In genomic region chr19:43638214-43638990, GRCh38 we compare ENCODE assay signal across 8 cellular contexts. TPM values are rescaled to one million over a fixed set of nuclear protein-coding genes. Genes with fewer than 3 reads are reported as not detected.
A peak's percentile ranks its signal among the peaks of the same experiment; 100 is the strongest.
DNase-seq lines count a peak whose midpoint lies in the region; ATAC-seq and TF ChIP-seq lines count a peak whose summit lies in the region.

No MANE protein-coding gene starts in this region.

- intact Hi-C loops in CD8-positive, alpha-beta T cell (cut with DNase I, micrococcal nuclease): no loop called here

- peaks cover 9% of the 10 kb centered on the region for H3K27me3 ChIP-seq in CD8-positive, alpha-beta T cell (ENCODE audit: insufficient read depth, low read length)
- H3K27me3 ChIP-seq in HUES64 (ENCODE audit: insufficient read depth, low read length) (peaks cover 52% of the 10 kb centered on the region), brain microvascular endothelial cell (replicated peaks) (peaks cover 7% of the 10 kb centered on the region)

- no peak overlapping the region for H3K4me3 ChIP-seq in CD8-positive, alpha-beta T cell (ENCODE audit: low read depth, low read length)
- H3K4me3 ChIP-seq in HUES64 (ENCODE audit: low read length): peak overlapping the region; percentile 71
- H3K4me3 ChIP-seq in brain microvascular endothelial cell (ENCODE audit: low read depth, low read length): no peak overlapping the region

- POLR2A ChIA-PET in CD8-positive, alpha-beta T cell (lab: Charles Lee): no interaction called here

- no peak for DNase-seq in CD8-positive, alpha-beta T cell
- DNase-seq in chondrocyte (ENCODE audit: low spot score): no peak
- peak; percentile 50 for DNase-seq in natural killer cell treated with Interleukin-12 subunit alpha and Interleukin-12 subunit beta and Interleukin-15 and Interleukin-18, amount 100 ng/mL, for 72 hours (ENCODE audit: low spot score)
- no peak for DNase-seq in DMS153 treated with DMSO at 0.1 percent for 48 hours (lab: John Stamatoyannopoulos, UW; ENCODE audit: unreplicated experiment)
- no peak for DNase-seq in brain microvascular endothelial cell
- no peak for DNase-seq in DMS114 treated with DMSO at 0.1 percent for 48 hours (lab: John Stamatoyannopoulos, UW; ENCODE audit: unreplicated experiment)

- CTCF ChIA-PET in CD8-positive, alpha-beta T cell (lab: Charles Lee): no interaction called here

- no peaks in the 10 kb centered on the region for H3K36me3 Mint-ChIP-seq in CD8-positive, alpha-beta T cell
- no peaks in the 10 kb centered on the region for H3K36me3 Mint-ChIP-seq in chondrocyte (ENCODE audit: low read depth)
- H3K36me3 Mint-ChIP-seq in natural killer cell treated with Interleukin-12 subunit alpha and Interleukin-12 subunit beta and Interleukin-15 and Interleukin-18, amount 100 ng/mL, for 72 hours: no peaks in the 10 kb centered on the region

- no peaks in the 10 kb centered on the region for H3K9me3 Mint-ChIP-seq in CD8-positive, alpha-beta T cell
- H3K9me3 Mint-ChIP-seq in chondrocyte (ENCODE audit: low read depth): no peaks in the 10 kb centered on the region
- no peaks in the 10 kb centered on the region for H3K9me3 Mint-ChIP-seq in natural killer cell treated with Interleukin-12 subunit alpha and Interleukin-12 subunit beta and Interleukin-15 and Interleukin-18, amount 100 ng/mL, for 72 hours

- H3K36me3 ChIP-seq in CD8-positive, alpha-beta T cell (ENCODE audit: insufficient read depth, low read length): no peaks in the 10 kb centered on the region
- H3K36me3 ChIP-seq in HUES64 (ENCODE audit: insufficient read depth, low read length): no peaks in the 10 kb centered on the region
- H3K36me3 ChIP-seq in brain microvascular endothelial cell (replicated peaks): no peaks in the 10 kb centered on the region

- peaks cover 11% of the 10 kb centered on the region for H3K4me1 ChIP-seq in CD8-positive, alpha-beta T cell (ENCODE audit: insufficient read depth, low read length)
- H3K4me1 ChIP-seq in HUES64 (ENCODE audit: insufficient read depth, low read length): peaks cover 11% of the 10 kb centered on the region

- H3K4me3 Mint-ChIP-seq in CD8-positive, alpha-beta T cell: peak overlapping the region; percentile 85
- H3K4me3 Mint-ChIP-seq in chondrocyte (ENCODE audit: unreplicated experiment): peak overlapping the region; percentile 74
- peak overlapping the region; percentile 73 for H3K4me3 Mint-ChIP-seq in natural killer cell treated with Interleukin-12 subunit alpha and Interleukin-12 subunit beta and Interleukin-15 and Interleukin-18, amount 100 ng/mL, for 72 hours

- 82% methylated on average over 8 of the region's 13 CpGs for WGBS in HUES64

- in situ Hi-C loops in brain microvascular endothelial cell (cut with HindIII; ENCODE audit: low pct_ligation_motif_present, low sequenced_read_pairs): no loop called here

- H3K9me3 ChIP-seq in CD8-positive, alpha-beta T cell (ENCODE audit: low read length): no peaks in the 10 kb centered on the region
- H3K9me3 ChIP-seq in HUES64 (ENCODE audit: insufficient read depth, low read depth, low read length): no peaks in the 10 kb centered on the region

- H3K27me3 Mint-ChIP-seq in CD8-positive, alpha-beta T cell (ENCODE audit: low read depth): peaks cover 33% of the 10 kb centered on the region
- peaks cover 15% of the 10 kb centered on the region for H3K27me3 Mint-ChIP-seq in chondrocyte (ENCODE audit: low read depth)
- peaks cover 28 to 42% of the 10 kb centered on the region in 2 donors for H3K27me3 Mint-ChIP-seq in natural killer cell treated with Interleukin-12 subunit alpha and Interleukin-12 subunit beta and Interleukin-15 and Interleukin-18, amount 100 ng/mL, for 72 hours

- ATAC-seq in CD8-positive, alpha-beta T cell: no peak
- ATAC-seq in natural killer cell treated with Interleukin-12 subunit alpha and Interleukin-12 subunit beta and Interleukin-15 and Interleukin-18, amount 100 ng/mL, for 72 hours: no peak
- no peak for ATAC-seq in GM18868 (IDR thresholded peaks at IDR 0.05; ENCODE audit: unreplicated experiment)

- H3K27ac Mint-ChIP-seq in CD8-positive, alpha-beta T cell: no peak overlapping the region
- no peak overlapping the region for H3K27ac Mint-ChIP-seq in chondrocyte (ENCODE audit: unreplicated experiment)
- H3K27ac Mint-ChIP-seq in natural killer cell treated with Interleukin-12 subunit alpha and Interleukin-12 subunit beta and Interleukin-15 and Interleukin-18, amount 100 ng/mL, for 72 hours: no peak overlapping the region

- no peak overlapping the region for H3K9ac ChIP-seq in HUES64 (ENCODE audit: low read depth, low read length)

- no peak overlapping the region for H3K27ac ChIP-seq in CD8-positive, alpha-beta T cell (ENCODE audit: low read depth, low read length)
- H3K27ac ChIP-seq in HUES64 (ENCODE audit: low read depth, low read length) (no peak overlapping the region), brain microvascular endothelial cell (no peak overlapping the region)

- peaks cover 16% of the 10 kb centered on the region for H3K4me1 Mint-ChIP-seq in CD8-positive, alpha-beta T cell (ENCODE audit: low read depth)
- H3K4me1 Mint-ChIP-seq in chondrocyte (ENCODE audit: low read depth): peaks cover 22% of the 10 kb centered on the region
- H3K4me1 Mint-ChIP-seq in natural killer cell treated with Interleukin-12 subunit alpha and Interleukin-12 subunit beta and Interleukin-15 and Interleukin-18, amount 100 ng/mL, for 72 hours (ENCODE audit: low read depth in 2 of 2): peaks cover 9 to 13% of the 10 kb centered on the region in 2 donors

- TF ChIP-seq CTCF in CD8-positive, alpha-beta T cell (IDR thresholded peaks at IDR 0.05): no peak
- TF ChIP-seq CTCF in chondrocyte (IDR thresholded peaks at IDR 0.05) (no peak), brain microvascular endothelial cell (IDR thresholded peaks at IDR 0.05; ENCODE audit: low read depth, low read length, missing control alignments) (no peak)

RNA-seq across cellular contexts. Expression of gene CADM4, which starts 1.2 kb away (rescaled TPM):
- total RNA-seq in CD8-positive, alpha-beta T cell: under 1 TPM in 1 of 2 experiments, not detected in 1; 0.19 TPM
- 12.8 TPM for polyA plus RNA-seq in HUES64 (2013, experiment 1 of 2)
- polyA plus RNA-seq in HUES64 (2013, experiment 2 of 2): 18.1 TPM
- 5.6 to 7.1 TPM (median 6.1 TPM) in 3 replicates for total RNA-seq in chondrocyte
- under 1 TPM; 0.59 TPM for total RNA-seq in natural killer cell treated with Interleukin-12 subunit alpha and Interleukin-12 subunit beta and Interleukin-15 and Interleukin-18, amount 100 ng/mL, for 72 hours

RNA-seq across cellular contexts. Expression of gene ZNF428, which starts 19.0 kb away (rescaled TPM):
- total RNA-seq in CD8-positive, alpha-beta T cell: 10 to 100 TPM; 31.8 to 33.3 TPM
- polyA plus RNA-seq in HUES64 (2013, experiment 1 of 2): 27.4 TPM
- polyA plus RNA-seq in HUES64 (2013, experiment 2 of 2): 29.0 TPM
- total RNA-seq in chondrocyte: 50.7 to 53.9 TPM (median 52.5 TPM) in 3 replicates
- total RNA-seq in natural killer cell treated with Interleukin-12 subunit alpha and Interleukin-12 subunit beta and Interleukin-15 and Interleukin-18, amount 100 ng/mL, for 72 hours: 10 to 100 TPM; 24.9 to 25.3 TPM

RNA-seq across cellular contexts. Expression of gene SRRM5, which starts 26.5 kb away (rescaled TPM):
- under 1 TPM; 0.16 to 0.31 TPM for total RNA-seq in CD8-positive, alpha-beta T cell
- polyA plus RNA-seq in HUES64 (2013, experiment 1 of 2): 0.10 TPM
- polyA plus RNA-seq in HUES64 (2013, experiment 2 of 2): not detected
- 0.12 to 0.27 TPM in 2 of 3 replicates, not detected in the other for total RNA-seq in chondrocyte
- total RNA-seq in natural killer cell treated with Interleukin-12 subunit alpha and Interleukin-12 subunit beta and Interleukin-15 and Interleukin-18, amount 100 ng/mL, for 72 hours: 1 to 10 TPM; 1.1 to 1.8 TPM

RNA-seq across cellular contexts. Expression of gene PLAUR, which starts 31.6 kb away (rescaled TPM):
- total RNA-seq in CD8-positive, alpha-beta T cell: 1 to 10 TPM; 6.9 to 7.8 TPM
- polyA plus RNA-seq in HUES64 (2013, experiment 1 of 2): 12.6 TPM
- polyA plus RNA-seq in HUES64 (2013, experiment 2 of 2): 13.6 TPM
- 16.3 to 23.6 TPM (median 19.9 TPM) in 3 replicates for total RNA-seq in chondrocyte
- total RNA-seq in natural killer cell treated with Interleukin-12 subunit alpha and Interleukin-12 subunit beta and Interleukin-15 and Interleukin-18, amount 100 ng/mL, for 72 hours: 100 to 1,000 TPM in 1 of 2 donors, 10 to 100 TPM in 1; 83.6 to 172 TPM

RNA-seq across cellular contexts. Expression of gene ZNF576, which starts 42.0 kb away (rescaled TPM):
- total RNA-seq in CD8-positive, alpha-beta T cell: 1 to 10 TPM; 4.9 to 5.2 TPM
- 9.9 TPM for polyA plus RNA-seq in HUES64 (2013, experiment 1 of 2)
- 9.3 TPM for polyA plus RNA-seq in HUES64 (2013, experiment 2 of 2)
- total RNA-seq in chondrocyte: 11.9 to 17.6 TPM (median 12.1 TPM) in 3 replicates
- total RNA-seq in natural killer cell treated with Interleukin-12 subunit alpha and Interleukin-12 subunit beta and Interleukin-15 and Interleukin-18, amount 100 ng/mL, for 72 hours: 10 to 100 TPM; 19.5 to 22.3 TPM
